In the genomic region with DNA sequence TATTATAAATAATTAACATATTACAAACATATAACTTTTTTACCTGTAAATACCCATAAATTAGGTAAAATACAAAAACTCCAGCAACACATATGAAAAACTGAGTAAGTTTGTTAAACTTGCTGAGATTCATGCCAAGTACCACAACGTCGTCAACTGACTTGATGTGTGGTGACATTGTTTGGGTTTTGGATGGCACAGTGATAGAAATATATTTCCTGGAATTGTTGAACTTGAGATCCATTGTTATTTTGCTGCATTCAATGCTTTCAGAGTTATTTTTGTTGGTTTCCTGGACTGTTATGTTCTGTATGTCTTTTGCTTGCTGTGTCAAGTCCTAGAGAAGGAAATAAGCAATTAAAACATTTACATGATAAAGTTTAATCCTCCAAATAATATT, we compare ENCODE assay signal across 31 cellular contexts.
"Had no signal": no experiment of that assay in that cellular context is flagged by ENCODE, and none has a peak within 500 bp of the region (broad histone marks: within the 10 kb centered on the region; RNA-seq: fewer than 3 reads in every experiment).

No MANE protein-coding gene starts in this region.

- H3K9me3 Mint-ChIP-seq: activated B cell treated with CpG ODN at 0.5 μM for 24 hours; activated CD8-positive, alpha-beta T cell treated with anti-CD3 and anti-CD28 coated beads for 36 hours; activated T-cell treated with anti-CD3 and anti-CD28 coated beads, Interleukin-2, amount 50 U/mL, for 4 hours; activated T-helper 17 cell treated with anti-CD3 and anti-CD28 coated beads, Interleukin-2, amount 50 U/mL, for 72 hours; central memory CD8-positive, alpha-beta T cell; dendritic cell treated with granulocyte-macrophage colony-stimulating factor and Interleukin-4, amounts not matched to agents 40 ng/mL and 50 ng/mL, for 4 days had no signal

- H3K4me3 ChIP-seq: coronary artery, esophagus muscularis mucosa, gastrocnemius medialis had no signal

- H3K27ac ChIP-seq: brain microvascular endothelial cell, coronary artery, esophagus muscularis mucosa, foreskin keratinocyte, gastrocnemius medialis, WERI-Rb-1 had no signal

- H3K27me3 Mint-ChIP-seq: activated B cell treated with CpG ODN at 0.5 μM for 24 hours; activated CD8-positive, alpha-beta T cell treated with anti-CD3 and anti-CD28 coated beads for 36 hours; activated naive CD8-positive, alpha-beta T cell; activated T-helper 17 cell treated with anti-CD3 and anti-CD28 coated beads, Interleukin-2, amount 50 U/mL, for 72 hours; central memory CD8-positive, alpha-beta T cell; dendritic cell treated with granulocyte-macrophage colony-stimulating factor and Interleukin-4, amounts not matched to agents 40 ng/mL and 50 ng/mL, for 4 days; T-helper 17 cell had no signal

- H3K27ac Mint-ChIP-seq: activated B cell treated with CpG ODN at 0.5 μM for 24 hours; activated CD8-positive, alpha-beta T cell treated with anti-CD3 and anti-CD28 coated beads for 36 hours; activated naive CD8-positive, alpha-beta T cell; activated T-helper 17 cell treated with anti-CD3 and anti-CD28 coated beads, Interleukin-2, amount 50 U/mL, for 72 hours; dendritic cell treated with granulocyte-macrophage colony-stimulating factor and Interleukin-4, amounts not matched to agents 40 ng/mL and 50 ng/mL, for 4 days; T-helper 17 cell; T-helper 2 cell treated with Interferon-gamma antibody and Interleukin-4, amounts not matched to agents 5 μg/mL and 100 μg/mL, for 36 hours had no signal

- H3K27me3 ChIP-seq: brain microvascular endothelial cell, esophagus muscularis mucosa, foreskin keratinocyte, gastrocnemius medialis had no signal

- DNase-seq: activated B cell treated with CpG ODN at 0.5 μM for 24 hours; activated CD4-positive, alpha-beta T cell treated with anti-CD3 and anti-CD28 coated beads for 48 hours; activated CD4-positive, alpha-beta T cell treated with anti-CD3 and anti-CD28 coated beads, Interleukin-2, amount 50 U/mL, for 1 hour; activated CD4-positive, alpha-beta T cell treated with anti-CD3 and anti-CD28 coated beads, Interleukin-2, amount 50 U/mL, for 48 hours; activated CD8-positive, alpha-beta memory T cell treated with anti-CD3 and anti-CD28 coated beads for 24 hours; activated CD8-positive, alpha-beta T cell treated with anti-CD3 and anti-CD28 coated beads for 36 hours; activated effector memory CD4-positive, alpha-beta T cell treated with Interleukin-2 at 50 U/mL for 16 hours; activated gamma-delta T cell treated with Interleukin-2 at 50 U/mL for 16 hours; activated naive CD4-positive, alpha-beta T cell treated with anti-CD3 and anti-CD28 coated beads, Interleukin-2, amount 50 U/mL, for 16 hours; activated naive CD4-positive, alpha-beta T cell treated with Interleukin-2 at 50 U/mL for 16 hours; activated T-cell treated with anti-CD3 and anti-CD28 coated beads, Interleukin-2, amount 50 U/mL, for 4 hours; amniotic stem cell; anterior cingulate cortex; brain microvascular endothelial cell; effector CD8-positive, alpha-beta T cell; erythroblast; foreskin keratinocyte; gastrocnemius medialis; glutamatergic neuron; T-helper 1 cell; T-helper 17 cell; T1000; WERI-Rb-1 had no signal

- H3K4me3 Mint-ChIP-seq: activated B cell treated with CpG ODN at 0.5 μM for 24 hours; activated CD8-positive, alpha-beta T cell treated with anti-CD3 and anti-CD28 coated beads for 36 hours; activated naive CD8-positive, alpha-beta T cell; activated T-cell treated with anti-CD3 and anti-CD28 coated beads, Interleukin-2, amount 50 U/mL, for 4 hours; activated T-helper 17 cell treated with anti-CD3 and anti-CD28 coated beads, Interleukin-2, amount 50 U/mL, for 72 hours; central memory CD8-positive, alpha-beta T cell; dendritic cell treated with granulocyte-macrophage colony-stimulating factor and Interleukin-4, amounts not matched to agents 40 ng/mL and 50 ng/mL, for 4 days; T-helper 17 cell; T-helper 2 cell treated with Interferon-gamma antibody and Interleukin-4, amounts not matched to agents 5 μg/mL and 100 μg/mL, for 36 hours had no signal

- ATAC-seq: activated CD4-positive, CD25-positive, alpha-beta regulatory T cell treated with anti-CD3 and anti-CD28 coated beads, Interleukin-2, amount 50 U/mL, for 24 hours; activated CD8-positive, alpha-beta T cell treated with anti-CD3 and anti-CD28 coated beads for 36 hours; activated T-cell treated with anti-CD3 and anti-CD28 coated beads, Interleukin-2, amount 50 U/mL, for 4 hours; activated T-helper 17 cell treated with anti-CD3 and anti-CD28 coated beads, Interleukin-2, amount 50 U/mL, for 72 hours; foreskin keratinocyte; gastrocnemius medialis; T-helper 17 cell had no signal

- H3K9me3 ChIP-seq: esophagus muscularis mucosa, gastrocnemius medialis had no signal
